In genomic region chr3:190629088-190629487, GRCh38 we compare ENCODE assay signal across 22 cellular contexts.
"Had no signal": no experiment of that assay in that cellular context is flagged by ENCODE, and none has a peak within 500 bp of the region (broad histone marks: within the 10 kb centered on the region; RNA-seq: fewer than 3 reads in every experiment).

No MANE protein-coding gene starts in this region.

- H3K27ac Mint-ChIP-seq: natural killer cell; nephron; neural progenitor cell; progenitor cell of endocrine pancreas; stimulated activated effector memory CD8-positive, alpha-beta T cell treated with anti-CD3 and anti-CD28 coated beads, Interleukin-12 subunit alpha, Interleukin-12 subunit beta, amount 100 ng/mL, for 72 hours; stimulated activated naive B cell treated with anti-CD40 and anti-IgM and Interleukin-4, amounts not matched to agents 10 μg/mL and 1 μg/mL and 100 μg/mL, for 72 hours had no signal

- H3K36me3 Mint-ChIP-seq: neural progenitor cell had no signal

- H3K27me3 Mint-ChIP-seq: progenitor cell of endocrine pancreas; stimulated activated naive B cell treated with anti-CD40 and anti-IgM and Interleukin-4, amounts not matched to agents 10 μg/mL and 1 μg/mL and 100 μg/mL, for 72 hours had no signal

- DNase-seq: natural killer cell; occipital lobe; ovary; psoas muscle; right cardiac atrium; right lobe of liver; sigmoid colon; small intestine; stimulated activated CD4-positive, alpha-beta T cell treated with anti-CD3 and anti-CD28 coated beads, Interleukin-15, amount 100 ng/mL, for 24 hours; stimulated activated CD4-positive, alpha-beta T cell treated with anti-CD3 and anti-CD28 coated beads, Interleukin-2, amount 100 ng/mL, for 24 hours; stimulated activated CD4-positive, alpha-beta T cell treated with anti-CD3 and anti-CD28 coated beads, Interleukin-2, amount 100 ng/mL, for 48 hours; stimulated activated CD4-positive, alpha-beta T cell treated with anti-CD3 and anti-CD28 coated beads, Interleukin-4, amount 100 ng/mL, for 24 hours; stimulated activated naive B cell treated with anti-CD40 and anti-IgM and Interleukin-4, amounts not matched to agents 10 μg/mL and 1 μg/mL and 100 μg/mL, for 72 hours; stimulated activated naive CD4-positive, alpha-beta T cell treated with Interleukin-2 at 50 U/mL for 16 hours; stomach; thyroid gland; trophoblast cell; upper lobe of left lung had no signal

- H3K4me3 Mint-ChIP-seq: natural killer cell; nephron; neural progenitor cell; stimulated activated effector memory CD8-positive, alpha-beta T cell treated with anti-CD3 and anti-CD28 coated beads, Interleukin-12 subunit alpha, Interleukin-12 subunit beta, amount 100 ng/mL, for 72 hours; stimulated activated naive B cell treated with anti-CD40 and anti-IgM and Interleukin-4, amounts not matched to agents 10 μg/mL and 1 μg/mL and 100 μg/mL, for 72 hours had no signal

- H3K4me1 Mint-ChIP-seq: nephron, neural progenitor cell had no signal

- H3K9me3 Mint-ChIP-seq: natural killer cell; nephron; neural progenitor cell; stimulated activated effector memory CD8-positive, alpha-beta T cell treated with anti-CD3 and anti-CD28 coated beads, Interleukin-12 subunit alpha, Interleukin-12 subunit beta, amount 100 ng/mL, for 72 hours; stimulated activated naive B cell treated with anti-CD40 and anti-IgM and Interleukin-4, amounts not matched to agents 10 μg/mL and 1 μg/mL and 100 μg/mL, for 72 hours had no signal

- ATAC-seq: natural killer cell; psoas muscle; right cardiac atrium; stimulated activated effector memory CD8-positive, alpha-beta T cell treated with anti-CD3 and anti-CD28 coated beads, Interleukin-12 subunit alpha, Interleukin-12 subunit beta, amount 100 ng/mL, for 72 hours; stimulated activated naive B cell treated with anti-CD40 and anti-IgM and Interleukin-4, amounts not matched to agents 10 μg/mL and 1 μg/mL and 100 μg/mL, for 72 hours had no signal
